In the genomic region with DNA sequence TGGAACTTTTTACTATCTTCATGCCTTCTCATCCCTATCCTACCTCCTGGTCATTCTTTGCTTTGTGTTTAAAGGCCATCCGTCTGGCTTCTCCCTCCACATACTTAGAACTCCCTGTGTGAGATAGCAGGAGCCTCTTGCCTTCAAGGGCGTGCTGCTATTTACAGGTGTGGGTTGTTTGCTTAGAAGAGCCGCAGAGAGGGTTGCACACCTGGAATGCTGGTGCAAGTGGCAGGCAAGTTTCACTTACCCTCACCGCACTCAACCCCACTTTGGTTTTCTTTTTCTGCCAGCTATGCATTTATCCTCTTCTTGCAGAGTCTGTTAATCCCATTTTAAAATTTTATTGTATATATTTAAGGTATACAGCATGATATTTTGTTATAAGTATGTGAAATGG, we compare ENCODE assay signal across 20 cellular contexts.
"Had no signal": no experiment of that assay in that cellular context is flagged by ENCODE, and none has a peak within 500 bp of the region (broad histone marks: within the 10 kb centered on the region; RNA-seq: fewer than 3 reads in every experiment).

No MANE protein-coding gene starts in this region.

- H3K4me3 Mint-ChIP-seq: memory B cell, mesothelial cell of epicardium, natural killer cell, neural progenitor cell had no signal

- H3K36me3 ChIP-seq: ovary had no signal

- H3K27me3 ChIP-seq: hepatocyte, neural progenitor cell, ovary, right atrium auricular region, suprapubic skin, tibial artery, upper lobe of right lung, vagina had no signal

- H3K9me3 ChIP-seq: left ventricle myocardium inferior, lower lobe of right lung, ovary, right atrium auricular region, suprapubic skin, tibial artery, upper lobe of right lung, vagina had no signal

- ATAC-seq: left cardiac atrium, natural killer cell had no signal

- H3K27ac Mint-ChIP-seq: mesothelial cell of epicardium, natural killer cell, neural progenitor cell had no signal

- H3K4me3 ChIP-seq: hepatocyte, left ventricle myocardium inferior, lower lobe of right lung, neural progenitor cell, ovary, right atrium auricular region, suprapubic skin, tibial artery, upper lobe of right lung, vagina had no signal

- H3K27me3 Mint-ChIP-seq: memory B cell had no signal

- H3K9me3 Mint-ChIP-seq: memory B cell, mesothelial cell of epicardium, natural killer cell, neural progenitor cell had no signal

- H3K4me1 ChIP-seq: left ventricle myocardium inferior, lower lobe of right lung, neural progenitor cell, right atrium auricular region, suprapubic skin, tibial artery, upper lobe of right lung, vagina had no signal

- DNase-seq: effector CD8-positive, alpha-beta T cell; foreskin melanocyte; kidney; left cardiac atrium; left ventricle myocardium inferior; lower lobe of right lung; natural killer cell; ovary; small intestine; stimulated activated CD4-positive, alpha-beta T cell treated with anti-CD3 and anti-CD28 coated beads, Interleukin-12 subunit alpha, Interleukin-12 subunit beta, amount 100 ng/mL, for 4 hours; stimulated activated naive CD4-positive, alpha-beta T cell; tibial artery; upper lobe of right lung had no signal

- H3K27ac ChIP-seq: hepatocyte, left ventricle myocardium inferior, lower lobe of right lung, neural progenitor cell, ovary, right atrium auricular region, suprapubic skin, tibial artery, upper lobe of right lung, vagina had no signal

- H3K4me1 Mint-ChIP-seq: mesothelial cell of epicardium, neural progenitor cell had no signal
